Comparison of ENCODE assay signal across 11 cellular contexts in genomic region chr2:206004004-206004693, GRCh38.
DNase-seq lines count a peak whose midpoint lies in the region; ATAC-seq and TF ChIP-seq lines count a peak whose summit lies in the region.
"Had no signal": no experiment of that assay in that cellular context is flagged by ENCODE, and none has a peak within 500 bp of the region (broad histone marks: within the 10 kb centered on the region; RNA-seq: fewer than 3 reads in every experiment).

No MANE protein-coding gene starts in this region.

- intact Hi-C loops in activated CD4-positive, alpha-beta memory T cell treated with anti-CD3 and anti-CD28 coated beads for 36 hours (cut with micrococcal nuclease): no loop called here
- intact Hi-C loops in mucosa of descending colon (cut with DNase I, micrococcal nuclease): no loop called here

- no peaks in the 10 kb centered on the region for H3K4me1 Mint-ChIP-seq in activated CD4-positive, alpha-beta memory T cell treated with anti-CD3 and anti-CD28 coated beads for 36 hours (ENCODE audit: low read depth)
- H3K4me1 Mint-ChIP-seq: activated B cell treated with CpG ODN at 0.5 μM for 24 hours, nephron had no signal

- H3K27ac Mint-ChIP-seq in activated CD4-positive, alpha-beta memory T cell treated with anti-CD3 and anti-CD28 coated beads for 36 hours: no peak overlapping the region
- H3K27ac Mint-ChIP-seq: activated B cell treated with CpG ODN at 0.5 μM for 24 hours, B cell, nephron had no signal

- peak; percentile 19 for TF ChIP-seq CTCF in mucosa of descending colon (IDR thresholded peaks at IDR 0.05)

- H3K4me3 ChIP-seq in mucosa of descending colon: no peak overlapping the region

- ATAC-seq in HG03066 (IDR thresholded peaks at IDR 0.05; ENCODE audit: low read depth, unreplicated experiment): peak; percentile 60
- ATAC-seq in mucosa of descending colon: peak; percentile 88
- no peak for ATAC-seq in GM19455 (IDR thresholded peaks at IDR 0.05; ENCODE audit: unreplicated experiment)
- ATAC-seq in GM19452 (IDR thresholded peaks at IDR 0.05; ENCODE audit: unreplicated experiment): no peak

- no peak overlapping the region for H3K4me3 Mint-ChIP-seq in activated CD4-positive, alpha-beta memory T cell treated with anti-CD3 and anti-CD28 coated beads for 36 hours
- H3K4me3 Mint-ChIP-seq: activated B cell treated with CpG ODN at 0.5 μM for 24 hours, B cell, nephron had no signal

- H3K4me1 ChIP-seq in mucosa of descending colon (ENCODE audit: low read depth): no peaks in the 10 kb centered on the region

- no peaks in the 10 kb centered on the region for H3K27me3 Mint-ChIP-seq in activated CD4-positive, alpha-beta memory T cell treated with anti-CD3 and anti-CD28 coated beads for 36 hours
- H3K27me3 Mint-ChIP-seq: activated B cell treated with CpG ODN at 0.5 μM for 24 hours, B cell had no signal

- no peaks in the 10 kb centered on the region for H3K9me3 Mint-ChIP-seq in activated CD4-positive, alpha-beta memory T cell treated with anti-CD3 and anti-CD28 coated beads for 36 hours
- H3K9me3 Mint-ChIP-seq: activated B cell treated with CpG ODN at 0.5 μM for 24 hours, nephron had no signal

- no peaks in the 10 kb centered on the region for H3K9me3 ChIP-seq in mucosa of descending colon

- no peaks in the 10 kb centered on the region for H3K36me3 ChIP-seq in mucosa of descending colon (ENCODE audit: low read depth)

- peak; percentile 53 for DNase-seq in DMS53 (lab: John Stamatoyannopoulos, UW)
- DNase-seq in DMS53 treated with DMSO at 0.1 percent for 48 hours (lab: John Stamatoyannopoulos, UW; ENCODE audit: unreplicated experiment): no peak
- DNase-seq in activated CD4-positive, alpha-beta memory T cell treated with anti-CD3 and anti-CD28 coated beads for 36 hours: peak; percentile 33
- peak in 2 of 3 donors; percentile 46 to 55 for DNase-seq in mucosa of descending colon
- DNase-seq in epidermal melanocyte (ENCODE audit: insufficient read length, low spot score): no peak
- DNase-seq: activated B cell treated with CpG ODN at 0.5 μM for 24 hours had no signal

- peaks cover 39% of the 10 kb centered on the region for H3K36me3 Mint-ChIP-seq in activated CD4-positive, alpha-beta memory T cell treated with anti-CD3 and anti-CD28 coated beads for 36 hours

- CTCF ChIA-PET in activated CD4-positive, alpha-beta memory T cell treated with anti-CD3 and anti-CD28 coated beads for 36 hours (lab: Charles Lee): interaction anchor here (0.7 to 1.1 kb wide), 3 partner anchors 8 to 92 kb away, joined by 3 to 4 read pairs (median 3); no protein-coding TSS in a partner anchor

- POLR2A ChIA-PET in activated CD4-positive, alpha-beta memory T cell treated with anti-CD3 and anti-CD28 coated beads for 36 hours (lab: Charles Lee): no interaction called here

Comparison
In these comparisons a context has a peak if more than half of its experiments do, and no peak if none do; other contexts are left out.
1. DNase-seq: peak in DMS53 (single experiment), activated CD4-positive, alpha-beta memory T cell treated with anti-CD3 and anti-CD28 coated beads for 36 hours (single experiment) and mucosa of descending colon (2 of 3); none in DMS53 treated with DMSO at 0.1 percent for 48 hours (single experiment) and epidermal melanocyte (single experiment).
2. ATAC-seq: peak in HG03066 (single experiment) and mucosa of descending colon (single experiment); none in GM19455 (single experiment) and GM19452 (single experiment).